ENCODE assay signal across 1 cellular context in the genomic region with DNA sequence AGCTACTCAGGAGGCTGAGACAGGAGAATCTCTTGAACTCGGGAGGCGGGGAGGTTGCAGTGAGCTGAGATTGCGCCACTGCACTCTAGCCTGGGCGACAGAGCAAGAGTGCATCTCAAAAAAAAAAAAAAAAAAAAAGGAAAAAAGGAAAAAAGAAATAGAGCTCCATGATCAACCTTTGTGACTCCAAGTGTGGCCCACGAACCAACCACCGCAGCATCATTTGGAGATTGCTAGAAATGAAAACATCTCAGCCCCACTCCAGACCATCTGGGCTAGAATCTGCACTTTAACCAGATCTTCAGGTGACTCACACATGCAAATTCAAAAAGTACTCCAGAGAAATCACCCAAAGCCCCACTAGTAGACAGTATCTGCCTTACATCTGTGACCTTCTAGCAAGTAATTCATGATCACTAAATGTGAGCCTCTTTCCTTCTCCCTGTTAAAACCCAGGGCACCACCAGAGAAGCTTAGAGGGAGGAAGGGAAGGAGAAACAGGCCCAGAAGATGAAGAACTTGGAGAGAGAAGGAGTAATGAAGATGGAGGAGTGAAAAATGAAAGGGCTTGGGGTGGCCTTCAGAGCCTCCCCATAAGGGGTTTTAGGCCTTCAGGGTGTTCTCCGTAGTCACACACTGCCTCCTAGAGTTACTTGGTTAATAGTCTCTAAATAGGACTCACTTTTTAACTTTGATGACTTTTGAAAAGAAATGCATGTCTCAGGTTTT.
TF ChIP-seq lines count a peak whose summit lies in the region.

No MANE protein-coding gene starts in this region.

TF ChIP-seq in HepG2, 621 proteins besides CTCF, POLR2A, EP300 and RAD21 (continued from another document):
- no peak for TF ChIP-seq SAFB2 (CRISPR knock-in tag; IDR thresholded peaks at IDR 0.05; ENCODE audit: borderline replicate concordance, low read depth)
- TF ChIP-seq ZNF260 (CRISPR knock-in tag; IDR thresholded peaks at IDR 0.05; ENCODE audit: borderline replicate concordance, low read depth): no peak
- TF ChIP-seq FOXC1 (CRISPR knock-in tag; IDR thresholded peaks at IDR 0.05; ENCODE audit: borderline replicate concordance): no peak
- peak; percentile 48 for TF ChIP-seq FOSL2 (CRISPR knock-in tag; IDR thresholded peaks at IDR 0.05)
- TF ChIP-seq MTF2 (CRISPR knock-in tag; IDR thresholded peaks at IDR 0.05; ENCODE audit: borderline replicate concordance): no peak
- TF ChIP-seq CREB1 (IDR thresholded peaks at IDR 0.05): no peak
- 0 out of 2 replicates have a peak, but pooled peaks have one; percentile 25 for TF ChIP-seq CREB1 (CRISPR knock-in tag; IDR thresholded peaks at IDR 0.05)
- TF ChIP-seq SAP130 (CRISPR knock-in tag; IDR thresholded peaks at IDR 0.05; ENCODE audit: low read depth): 0 out of 2 replicates have a peak, but pooled peaks have one; percentile 5
- TF ChIP-seq, protein P1, sequence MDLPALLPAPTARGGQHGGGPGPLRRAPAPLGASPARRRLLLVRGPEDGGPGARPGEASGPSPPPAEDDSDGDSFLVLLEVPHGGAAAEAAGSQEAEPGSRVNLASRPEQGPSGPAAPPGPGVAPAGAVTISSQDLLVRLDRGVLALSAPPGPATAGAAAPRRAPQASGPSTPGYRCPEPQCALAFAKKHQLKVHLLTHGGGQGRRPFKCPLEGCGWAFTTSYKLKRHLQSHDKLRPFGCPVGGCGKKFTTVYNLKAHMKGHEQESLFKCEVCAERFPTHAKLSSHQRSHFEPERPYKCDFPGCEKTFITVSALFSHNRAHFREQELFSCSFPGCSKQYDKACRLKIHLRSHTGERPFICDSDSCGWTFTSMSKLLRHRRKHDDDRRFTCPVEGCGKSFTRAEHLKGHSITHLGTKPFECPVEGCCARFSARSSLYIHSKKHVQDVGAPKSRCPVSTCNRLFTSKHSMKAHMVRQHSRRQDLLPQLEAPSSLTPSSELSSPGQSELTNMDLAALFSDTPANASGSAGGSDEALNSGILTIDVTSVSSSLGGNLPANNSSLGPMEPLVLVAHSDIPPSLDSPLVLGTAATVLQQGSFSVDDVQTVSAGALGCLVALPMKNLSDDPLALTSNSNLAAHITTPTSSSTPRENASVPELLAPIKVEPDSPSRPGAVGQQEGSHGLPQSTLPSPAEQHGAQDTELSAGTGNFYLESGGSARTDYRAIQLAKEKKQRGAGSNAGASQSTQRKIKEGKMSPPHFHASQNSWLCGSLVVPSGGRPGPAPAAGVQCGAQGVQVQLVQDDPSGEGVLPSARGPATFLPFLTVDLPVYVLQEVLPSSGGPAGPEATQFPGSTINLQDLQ (CRISPR knock-in tag; IDR thresholded peaks at IDR 0.05): no peak
- TF ChIP-seq STAG1 (CRISPR knock-in tag; IDR thresholded peaks at IDR 0.05): peak; percentile 84
- TF ChIP-seq NR1H2 (CRISPR knock-in tag; IDR thresholded peaks at IDR 0.05; ENCODE audit: borderline replicate concordance, low read depth): no peak
- TF ChIP-seq ZNF567 (CRISPR knock-in tag; IDR thresholded peaks at IDR 0.05; ENCODE audit: borderline replicate concordance): no peak
- 0 out of 2 replicates have a peak, but pooled peaks have one; percentile 6 for TF ChIP-seq ISL2 (CRISPR knock-in tag; IDR thresholded peaks at IDR 0.05)
- TF ChIP-seq, protein P2, sequence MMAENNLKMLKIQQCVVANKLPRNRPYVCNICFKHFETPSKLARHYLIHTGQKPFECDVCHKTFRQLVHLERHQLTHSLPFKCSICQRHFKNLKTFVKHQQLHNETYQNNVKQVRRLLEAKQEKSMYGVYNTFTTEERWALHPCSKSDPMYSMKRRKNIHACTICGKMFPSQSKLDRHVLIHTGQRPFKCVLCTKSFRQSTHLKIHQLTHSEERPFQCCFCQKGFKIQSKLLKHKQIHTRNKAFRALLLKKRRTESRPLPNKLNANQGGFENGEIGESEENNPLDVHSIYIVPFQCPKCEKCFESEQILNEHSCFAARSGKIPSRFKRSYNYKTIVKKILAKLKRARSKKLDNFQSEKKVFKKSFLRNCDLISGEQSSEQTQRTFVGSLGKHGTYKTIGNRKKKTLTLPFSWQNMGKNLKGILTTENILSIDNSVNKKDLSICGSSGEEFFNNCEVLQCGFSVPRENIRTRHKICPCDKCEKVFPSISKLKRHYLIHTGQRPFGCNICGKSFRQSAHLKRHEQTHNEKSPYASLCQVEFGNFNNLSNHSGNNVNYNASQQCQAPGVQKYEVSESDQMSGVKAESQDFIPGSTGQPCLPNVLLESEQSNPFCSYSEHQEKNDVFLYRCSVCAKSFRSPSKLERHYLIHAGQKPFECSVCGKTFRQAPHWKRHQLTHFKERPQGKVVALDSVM (CRISPR knock-in tag; IDR thresholded peaks at IDR 0.05): no peak
- 0 out of 2 replicates have a peak, but pooled peaks have one; percentile 25 for TF ChIP-seq IRF2 (CRISPR knock-in tag; IDR thresholded peaks at IDR 0.05)
- no peak for TF ChIP-seq ZMYM3 (CRISPR knock-in tag; IDR thresholded peaks at IDR 0.05)
- TF ChIP-seq SKI (IDR thresholded peaks at IDR 0.05; ENCODE audit: partially characterized antibody): no peak
- TF ChIP-seq ZFX (CRISPR knock-in tag; IDR thresholded peaks at IDR 0.05; ENCODE audit: low read depth): 0 out of 2 replicates have a peak, but pooled peaks have one; percentile 24
- TF ChIP-seq SMC3 (IDR thresholded peaks at IDR 0.05; ENCODE audit: low read length): peak; percentile 69
- no peak for TF ChIP-seq NFKBIZ (CRISPR knock-in tag; IDR thresholded peaks at IDR 0.05)
- TF ChIP-seq ZNF343 (CRISPR knock-in tag; IDR thresholded peaks at IDR 0.05): 0 out of 2 replicates have a peak, but pooled peaks have one; percentile 29
- 0 out of 2 replicates have a peak, but pooled peaks have one; percentile 27 for TF ChIP-seq PHF21A (CRISPR knock-in tag; IDR thresholded peaks at IDR 0.05)
- TF ChIP-seq ZSCAN20 (CRISPR knock-in tag; IDR thresholded peaks at IDR 0.05; ENCODE audit: borderline replicate concordance): no peak
TF ChIP-seq in HepG2: peak in this region for 12.
